Comparison of ENCODE assay signal across 17 cellular contexts in genomic region chr3:133935843-133936825, GRCh38.
"Had no signal": no experiment of that assay in that cellular context is flagged by ENCODE, and none has a peak within 500 bp of the region (broad histone marks: within the 10 kb centered on the region; RNA-seq: fewer than 3 reads in every experiment).

No MANE protein-coding gene starts in this region.

- H3K27ac ChIP-seq: adrenal gland, pancreas had no signal

- H3K4me1 ChIP-seq: adrenal gland, pancreas had no signal

- H3K27ac Mint-ChIP-seq: activated naive CD4-positive, alpha-beta T cell treated with anti-CD3 and anti-CD28 coated beads, Interleukin-2, amount 50 U/mL, for 24 hours; nephron; T-cell had no signal

- H3K27me3 Mint-ChIP-seq: activated naive CD4-positive, alpha-beta T cell treated with anti-CD3 and anti-CD28 coated beads, Interleukin-2, amount 50 U/mL, for 24 hours had no signal

- H3K4me1 Mint-ChIP-seq: activated naive CD4-positive, alpha-beta T cell treated with anti-CD3 and anti-CD28 coated beads, Interleukin-2, amount 50 U/mL, for 24 hours; T-cell had no signal

- H3K36me3 Mint-ChIP-seq: activated naive CD4-positive, alpha-beta T cell treated with anti-CD3 and anti-CD28 coated beads, Interleukin-2, amount 50 U/mL, for 24 hours; T-cell had no signal

- ATAC-seq: pancreas, T-cell had no signal

- H3K9me3 Mint-ChIP-seq: activated naive CD4-positive, alpha-beta T cell treated with anti-CD3 and anti-CD28 coated beads, Interleukin-2, amount 50 U/mL, for 24 hours; nephron; T-cell had no signal

- H3K4me3 Mint-ChIP-seq: activated naive CD4-positive, alpha-beta T cell treated with anti-CD3 and anti-CD28 coated beads, Interleukin-2, amount 50 U/mL, for 24 hours; nephron; T-cell had no signal

- DNase-seq: activated effector memory CD4-positive, alpha-beta T cell treated with anti-CD3 and anti-CD28 coated beads, Interleukin-2, amount 50 U/mL, for 16 hours; caudate nucleus; cortex of kidney; effector CD4-positive, alpha-beta T cell; foreskin melanocyte; mesenchymal stem cell; retina; SK-N-SH; stimulated activated CD4-positive, alpha-beta T cell treated with anti-CD3 and anti-CD28 coated beads, Interleukin-4, amount 100 ng/mL, for 24 hours; stimulated activated naive CD4-positive, alpha-beta T cell treated with Interleukin-2 at 50 U/mL for 16 hours; T-cell; T-helper 9 cell; trophoblast cell had no signal

- H3K4me3 ChIP-seq: adrenal gland, pancreas had no signal

- H3K9me3 ChIP-seq: adrenal gland, pancreas, SK-N-SH had no signal

- H3K27me3 ChIP-seq: adrenal gland, pancreas had no signal

- H3K36me3 ChIP-seq: adrenal gland, pancreas had no signal
